In the genomic region with DNA sequence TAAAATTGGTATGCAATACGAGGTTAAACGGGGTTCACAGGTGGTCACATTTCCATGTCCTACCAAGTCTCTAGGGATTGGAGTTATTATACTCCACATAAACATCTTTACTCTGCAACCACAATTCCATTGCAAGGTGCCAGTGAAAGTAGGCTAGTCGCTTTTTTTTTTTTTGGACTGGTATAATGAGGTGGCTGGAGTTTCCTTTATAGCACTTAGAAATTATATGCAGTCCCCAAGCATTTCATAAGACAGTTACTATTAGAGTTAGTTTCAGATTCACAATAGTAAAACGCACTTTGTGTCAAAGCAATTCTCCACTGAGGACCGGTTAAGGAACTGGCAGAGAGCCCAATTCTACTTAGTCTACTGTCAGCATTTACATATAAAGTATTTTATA, we compare ENCODE assay signal across 8 cellular contexts. TPM values are rescaled to one million over a fixed set of nuclear protein-coding genes. Genes with fewer than 3 reads are reported as not detected.
A peak's percentile ranks its signal among the peaks of the same experiment; 100 is the strongest.
DNase-seq lines count a peak whose midpoint lies in the region; ATAC-seq and TF ChIP-seq lines count a peak whose summit lies in the region.
"Had no signal": no experiment of that assay in that cellular context is flagged by ENCODE, and none has a peak within 500 bp of the region (broad histone marks: within the 10 kb centered on the region; RNA-seq: fewer than 3 reads in every experiment).

No MANE protein-coding gene starts in this region.

- BruUV-seq in HCT116 (replicated peaks; lab: Mats Ljungman, UMichigan): no TSS peak

- peaks cover 45% of the 10 kb centered on the region for H3K27me3 Mint-ChIP-seq in activated CD4-positive, alpha-beta T cell treated with anti-CD3 and anti-CD28 coated beads for 36 hours

- CTCF ChIA-PET in HCT116 (lab: Charles Lee): no interaction called here
- CTCF ChIA-PET in activated CD4-positive, alpha-beta T cell treated with anti-CD3 and anti-CD28 coated beads for 36 hours (lab: Charles Lee): interaction anchor here (0.8 kb wide), 1 partner anchor 769 kb away, joined by 3 read pairs; no protein-coding TSS in a partner anchor

- H3K9me3 Mint-ChIP-seq in activated CD4-positive, alpha-beta T cell treated with anti-CD3 and anti-CD28 coated beads for 36 hours (ENCODE audit: low read depth): no peaks in the 10 kb centered on the region

- no peaks in the 10 kb centered on the region for H4K20me1 ChIP-seq in HCT116 (ENCODE audit: insufficient read depth)
- H4K20me1 ChIP-seq in hepatocyte (ENCODE audit: insufficient read depth, poor library complexity, severe bottlenecking): no peaks in the 10 kb centered on the region

- TF ChIP-seq RAD21 in HCT116 (IDR thresholded peaks at IDR 0.05; ENCODE audit: low read depth): no peak

- TF ChIP-seq CTCF in HCT116 (IDR thresholded peaks at IDR 0.05 in 2 of 3, conservative IDR thresholded peaks at IDR 0.05 in 1 of 3; ENCODE audit: borderline replicate concordance in 1 of 3, insufficient read depth in 1 of 3, low read depth in 2 of 3, low read length in 2 of 3) (no peak), Peyer's patch (IDR thresholded peaks at IDR 0.05) (no peak), hepatocyte (IDR thresholded peaks at IDR 0.05; ENCODE audit: poor library complexity) (no peak)

- peak overlapping the region; percentile 91 for H3K4me2 ChIP-seq in HCT116 (ENCODE audit: low read length)
- H3K4me2 ChIP-seq in hepatocyte: peak overlapping the region; percentile 86

- WGBS in hepatocyte (ENCODE audit: low lambda C conversion rate, missing lambda C conversion rate): 62% methylated on average over 5 of the region's 5 CpGs

- H3K27me3 ChIP-seq in HCT116 (ENCODE audit: insufficient read depth, low read length) (no peaks in the 10 kb centered on the region), Peyer's patch (no peaks in the 10 kb centered on the region), hepatocyte (no peaks in the 10 kb centered on the region)

- no peak for ATAC-seq in HCT116
- no peak for ATAC-seq in activated CD4-positive, alpha-beta T cell treated with anti-CD3 and anti-CD28 coated beads for 36 hours
- ATAC-seq in GM21825 (IDR thresholded peaks at IDR 0.05; ENCODE audit: unreplicated experiment): no peak

- POLR2A ChIA-PET in HCT116 (lab: Charles Lee): no interaction called here
- POLR2A ChIA-PET in activated CD4-positive, alpha-beta T cell treated with anti-CD3 and anti-CD28 coated beads for 36 hours (lab: Charles Lee): no interaction called here

- H3K79me2 ChIP-seq in HCT116 (ENCODE audit: insufficient read depth, low read length) (no peaks in the 10 kb centered on the region; the same call in 1 of the 2 replicates), hepatocyte (no peaks in the 10 kb centered on the region)

- H3K9me2 ChIP-seq in HCT116 (ENCODE audit: insufficient read depth) (no peaks in the 10 kb centered on the region), hepatocyte (replicated peaks; ENCODE audit: insufficient read depth) (no peaks in the 10 kb centered on the region)

- intact Hi-C loops in HCT116 (cut with micrococcal nuclease): loop anchor here (5.0 kb wide), 2 partner anchors 94 to 154 kb away; no protein-coding TSS in a partner anchor
- intact Hi-C loops in activated CD4-positive, alpha-beta T cell treated with anti-CD3 and anti-CD28 coated beads for 36 hours (cut with DNase I, micrococcal nuclease): loop anchor here (5.0 to 10.0 kb wide), 4 partner anchors 147 to 197 kb away; no protein-coding TSS in a partner anchor

- no peaks in the 10 kb centered on the region for H3K36me3 Mint-ChIP-seq in activated CD4-positive, alpha-beta T cell treated with anti-CD3 and anti-CD28 coated beads for 36 hours (ENCODE audit: low read depth)

- RAD21 ChIA-PET in HCT116 (lab: Charles Lee; ENCODE audit: low non-redundant PET in 1 of 2, low total read pairs in 2 of 2, uncharacterized antibody in 2 of 2, unreplicated experiment in 2 of 2): no interaction called here

- H3K4me3 ChIP-seq in HCT116 (replicated peaks in 1 of 2; ENCODE audit: low read depth in 1 of 2, low read length in 2 of 2) (peak overlapping the region in 1 of 2 experiments; percentile 65; a peak in 2 of 4 replicates), Peyer's patch (peak overlapping the region; percentile 44 to 60 (median 56)), hepatocyte (peak overlapping the region; percentile 74)

- TF ChIP-seq POLR2A in HCT116 (IDR thresholded peaks at IDR 0.05; ENCODE audit: borderline replicate concordance, extremely low read depth, insufficient read depth, insufficient read length): no peak
- TF ChIP-seq POLR2A in Peyer's patch (IDR thresholded peaks at IDR 0.05): no peak

- H3K4me1 ChIP-seq in HCT116 (ENCODE audit: control insufficient read depth in 1 of 2, insufficient read depth in 2 of 2, low read length in 2 of 2) (peaks cover 19 to 36% of the 10 kb centered on the region in 2 experiments), Peyer's patch (no peaks in the 10 kb centered on the region), hepatocyte (ENCODE audit: insufficient read depth) (no peaks in the 10 kb centered on the region)
- H3K4me1 ChIP-seq: pancreas had no signal

- no peak overlapping the region for H3K4me3 Mint-ChIP-seq in activated CD4-positive, alpha-beta T cell treated with anti-CD3 and anti-CD28 coated beads for 36 hours

- H3K27ac ChIP-seq in HCT116 (ENCODE audit: low read depth, low read length) (no peak overlapping the region), Peyer's patch (peak overlapping the region; percentile 76 to 89 (median 84)), hepatocyte (no peak overlapping the region)

- H2AFZ ChIP-seq in HCT116 (ENCODE audit: low read depth, low read length, poor library complexity, severe bottlenecking) (no peak overlapping the region), hepatocyte (no peak overlapping the region)

- H3K4me1 Mint-ChIP-seq in activated CD4-positive, alpha-beta T cell treated with anti-CD3 and anti-CD28 coated beads for 36 hours: peaks cover 21% of the 10 kb centered on the region

- H3K9me3 ChIP-seq in HCT116 (ENCODE audit: control insufficient read depth in 1 of 2, insufficient read depth in 1 of 2, low read depth in 1 of 2, low read length in 2 of 2): no peaks in the 10 kb centered on the region
- H3K9me3 ChIP-seq in Peyer's patch: no peaks in the 10 kb centered on the region
- no peaks in the 10 kb centered on the region for H3K9me3 ChIP-seq in hepatocyte (ENCODE audit: low read depth)
- H3K9me3 ChIP-seq: pancreas had no signal

- DNase-seq in HCT116 (ENCODE audit: low read depth, low spot score) (no peak), Peyer's patch (no peak), hepatocyte (ENCODE audit: low spot score) (no peak), superior temporal gyrus (ENCODE audit: extremely low spot score) (peak; percentile 67)
- no peak for DNase-seq in activated CD4-positive, alpha-beta T cell treated with anti-CD3 and anti-CD28 coated beads for 36 hours
- DNase-seq in activated CD4-positive, alpha-beta T cell treated with anti-CD3 and anti-CD28 coated beads for 4 hours: no peak
- DNase-seq: pancreas had no signal

- no peak overlapping the region for H3K9ac ChIP-seq in HCT116 (ENCODE audit: low read length)

- H3K27ac Mint-ChIP-seq in activated CD4-positive, alpha-beta T cell treated with anti-CD3 and anti-CD28 coated beads for 36 hours: no peak overlapping the region

- H3K36me3 ChIP-seq in HCT116 (ENCODE audit: control insufficient read depth in 1 of 2, insufficient read depth in 2 of 2, low read length in 2 of 2) (no peaks in the 10 kb centered on the region), Peyer's patch (no peaks in the 10 kb centered on the region), hepatocyte (replicated peaks; ENCODE audit: insufficient read depth, low read depth) (no peaks in the 10 kb centered on the region)
- H3K36me3 ChIP-seq: pancreas had no signal

TF ChIP-seq in HCT116, 20 proteins besides CTCF, POLR2A, EP300 and RAD21:
- TF ChIP-seq, protein P1, sequence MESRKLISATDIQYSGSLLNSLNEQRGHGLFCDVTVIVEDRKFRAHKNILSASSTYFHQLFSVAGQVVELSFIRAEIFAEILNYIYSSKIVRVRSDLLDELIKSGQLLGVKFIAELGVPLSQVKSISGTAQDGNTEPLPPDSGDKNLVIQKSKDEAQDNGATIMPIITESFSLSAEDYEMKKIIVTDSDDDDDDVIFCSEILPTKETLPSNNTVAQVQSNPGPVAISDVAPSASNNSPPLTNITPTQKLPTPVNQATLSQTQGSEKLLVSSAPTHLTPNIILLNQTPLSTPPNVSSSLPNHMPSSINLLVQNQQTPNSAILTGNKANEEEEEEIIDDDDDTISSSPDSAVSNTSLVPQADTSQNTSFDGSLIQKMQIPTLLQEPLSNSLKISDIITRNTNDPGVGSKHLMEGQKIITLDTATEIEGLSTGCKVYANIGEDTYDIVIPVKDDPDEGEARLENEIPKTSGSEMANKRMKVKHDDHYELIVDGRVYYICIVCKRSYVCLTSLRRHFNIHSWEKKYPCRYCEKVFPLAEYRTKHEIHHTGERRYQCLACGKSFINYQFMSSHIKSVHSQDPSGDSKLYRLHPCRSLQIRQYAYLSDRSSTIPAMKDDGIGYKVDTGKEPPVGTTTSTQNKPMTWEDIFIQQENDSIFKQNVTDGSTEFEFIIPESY (IDR thresholded peaks at IDR 0.05; ENCODE audit: extremely low read depth, insufficient replicate concordance, low read length): no peak
- TF ChIP-seq ZNF274 (IDR thresholded peaks at IDR 0.05; ENCODE audit: low read depth, low read length): no peak
- TF ChIP-seq SP1 (IDR thresholded peaks at IDR 0.05; ENCODE audit: low read depth): no peak
- no peak for TF ChIP-seq TCF7L2 (IDR thresholded peaks at IDR 0.05; ENCODE audit: borderline replicate concordance, extremely low read depth, insufficient read depth, insufficient read length)
- TF ChIP-seq, protein P2, sequence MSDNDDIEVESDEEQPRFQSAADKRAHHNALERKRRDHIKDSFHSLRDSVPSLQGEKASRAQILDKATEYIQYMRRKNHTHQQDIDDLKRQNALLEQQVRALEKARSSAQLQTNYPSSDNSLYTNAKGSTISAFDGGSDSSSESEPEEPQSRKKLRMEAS (IDR thresholded peaks at IDR 0.05): no peak
- TF ChIP-seq SIN3A (IDR thresholded peaks at IDR 0.05; ENCODE audit: low read depth): no peak
- TF ChIP-seq CEBPB (IDR thresholded peaks at IDR 0.05; ENCODE audit: low read depth): no peak
- TF ChIP-seq EZH2 (IDR thresholded peaks at IDR 0.05): no peak
- TF ChIP-seq EGR1 (IDR thresholded peaks at IDR 0.05; ENCODE audit: low read depth): no peak
- TF ChIP-seq, protein P3, sequence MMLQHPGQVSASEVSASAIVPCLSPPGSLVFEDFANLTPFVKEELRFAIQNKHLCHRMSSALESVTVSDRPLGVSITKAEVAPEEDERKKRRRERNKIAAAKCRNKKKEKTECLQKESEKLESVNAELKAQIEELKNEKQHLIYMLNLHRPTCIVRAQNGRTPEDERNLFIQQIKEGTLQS (IDR thresholded peaks at IDR 0.05): no peak
- TF ChIP-seq SRF (IDR thresholded peaks at IDR 0.05; ENCODE audit: low read depth): no peak
- no peak for TF ChIP-seq POLR2AphosphoS5 (IDR thresholded peaks at IDR 0.05; ENCODE audit: low read depth, low read length)

RNA-seq across cellular contexts. Expression of a gene that starts 1.4 kb away (rescaled TPM):
- total RNA-seq in HCT116 (2021; ENCODE audit: unreplicated experiment) (13.0 TPM), Peyer's patch (100 to 1,000 TPM in 1 of 4 donors, 10 to 100 TPM in 2, 1 to 10 TPM in 1; 5.4 to 137 (median 14.4) TPM), hepatocyte (11.0 and 14.6 TPM in 2 replicates)
- 8.0 and 10.7 TPM in 2 replicates for polyA plus RNA-seq in HCT116 (2012)
- 5.9 and 6.0 TPM in 2 replicates for polyA plus RNA-seq in hepatocyte
- under 1 TPM; 0.07 to 0.12 TPM for total RNA-seq in activated CD4-positive, alpha-beta T cell treated with anti-CD3 and anti-CD28 coated beads for 36 hours

Comparison
In these comparisons a context has a peak if more than half of its experiments do, and no peak if none do; other contexts are left out.
1. H3K27ac ChIP-seq: peak in Peyer's patch (4 of 4); none in HCT116 (single experiment) and hepatocyte (single experiment).
2. RNA of a gene that starts 1.4 kb away (total RNA-seq): 5.4 to 137 TPM in Peyer's patch, 11.0 to 14.6 TPM in hepatocyte and 13.0 TPM in HCT116 (single experiment); 0.07 to 0.12 TPM in activated CD4-positive, alpha-beta T cell treated with anti-CD3 and anti-CD28 coated beads for 36 hours; every median in the first group is over 4 times any median in the second.